ENCODE assay signal across 2 cellular contexts in genomic region chr6:132695773-132696172, GRCh38.
TF ChIP-seq lines count a peak whose summit lies in the region.

No MANE protein-coding gene starts in this region.

TF ChIP-seq in HepG2, 621 proteins besides CTCF, POLR2A, EP300 and RAD21:
- TF ChIP-seq RBM39 (IDR thresholded peaks at IDR 0.05; ENCODE audit: low read depth, low read length, poor library complexity, severe bottlenecking), result no peak
- TF ChIP-seq SOX6 (IDR thresholded peaks at IDR 0.05), result 0 out of 2 replicates have a peak, but pooled peaks have one; percentile 23
- TF ChIP-seq SOX6 (CRISPR knock-in tag; IDR thresholded peaks at IDR 0.05), result no peak
- peak; percentile 16; the same call in 1 of the 2 replicates for TF ChIP-seq ZBTB40 (IDR thresholded peaks at IDR 0.05)
- TF ChIP-seq ZBTB40 (CRISPR knock-in tag; IDR thresholded peaks at IDR 0.05), result no peak

TF ChIP-seq in K562, 482 proteins besides CTCF, POLR2A, EP300 and RAD21:
- TF ChIP-seq ATF3 (IDR thresholded peaks at IDR 0.05) (0 out of 2 replicates have a peak, but pooled peaks have one; percentile 8), ATF3 (CRISPR knock-in tag; conservative IDR thresholded peaks at IDR 0.05) (no peak), PREB (CRISPR knock-in tag; IDR thresholded peaks at IDR 0.05) (no peak), NR0B1 (IDR thresholded peaks at IDR 0.05; ENCODE audit: partially characterized antibody) (no peak), ESRRB (CRISPR knock-in tag; IDR thresholded peaks at IDR 0.05; ENCODE audit: borderline replicate concordance) (no peak), SMARCC2 (IDR thresholded peaks at IDR 0.05; ENCODE audit: low read depth) (no peak)
